In genomic region chr11:35360059-35360530, GRCh38 we compare ENCODE assay signal across 30 cellular contexts. TPM values are rescaled to one million over a fixed set of nuclear protein-coding genes. Genes with fewer than 3 reads are reported as not detected.
DNase-seq lines count a peak whose midpoint lies in the region; ATAC-seq and TF ChIP-seq lines count a peak whose summit lies in the region.
"Had no signal": no experiment of that assay in that cellular context is flagged by ENCODE, and none has a peak within 500 bp of the region (broad histone marks: within the 10 kb centered on the region; RNA-seq: fewer than 3 reads in every experiment).

No MANE protein-coding gene starts in this region.

- peak overlapping the region; percentile 83 to 91 for H3K27ac ChIP-seq in liver (ENCODE audit: low read depth in 1 of 2, low read length in 2 of 2)
- H3K27ac ChIP-seq in substantia nigra (ENCODE audit: low read depth, low read length, poor library complexity, severe bottlenecking): peak overlapping the region; percentile 19
- H3K27ac ChIP-seq: BLaER1, brain microvascular endothelial cell, foreskin keratinocyte, GM23248, hepatocyte, left lung, testis had no signal

- no peaks in the 10 kb centered on the region for H3K27me3 ChIP-seq in adipocyte (replicated peaks; ENCODE audit: control insufficient read depth, insufficient read depth, low read length)
- no peaks in the 10 kb centered on the region for H3K27me3 ChIP-seq in liver (ENCODE audit: control insufficient read depth in 4 of 4, insufficient read depth in 4 of 4, low read length in 3 of 4)
- H3K27me3 ChIP-seq: BLaER1, brain microvascular endothelial cell, foreskin keratinocyte, hepatocyte, left lung, testis had no signal

- DNase-seq in adipocyte (ENCODE audit: low read depth) (no peak), substantia nigra (lab: John Stamatoyannopoulos, UW) (no peak), hippocampal formation (lab: John Stamatoyannopoulos, UW) (no peak)
- no peak for DNase-seq in activated naive CD8-positive, alpha-beta T cell treated with anti-CD3 and anti-CD28 coated beads for 36 hours
- DNase-seq: activated CD8-positive, alpha-beta memory T cell treated with anti-CD3 and anti-CD28 coated beads for 24 hours; activated effector memory CD4-positive, alpha-beta T cell treated with Interleukin-2 at 50 U/mL for 16 hours; brain microvascular endothelial cell; effector memory CD8-positive, alpha-beta T cell; erythroblast; foreskin keratinocyte; GM23248; HFFc6; immature natural killer cell; left lung; naive B cell; NCI-H1436; NCI-H2081 treated with DMSO at 0.1 percent for 48 hours; NCI-H774; retina; stimulated activated CD4-positive, alpha-beta T cell treated with anti-CD3 and anti-CD28 coated beads, Interleukin-12 subunit alpha, Interleukin-12 subunit beta, amount 100 ng/mL, for 4 hours; stimulated activated CD4-positive, alpha-beta T cell treated with anti-CD3 and anti-CD28 coated beads, Interleukin-4, amount 100 ng/mL, for 1 hour; T-cell; testis had no signal

- H3K27me3 Mint-ChIP-seq in brain: no peaks in the 10 kb centered on the region
- H3K27me3 Mint-ChIP-seq in activated naive CD8-positive, alpha-beta T cell treated with anti-CD3 and anti-CD28 coated beads for 36 hours: no peaks in the 10 kb centered on the region

- H3K36me3 Mint-ChIP-seq in brain: peaks cover 4% of the 10 kb centered on the region
- no peaks in the 10 kb centered on the region for H3K36me3 Mint-ChIP-seq in activated naive CD8-positive, alpha-beta T cell treated with anti-CD3 and anti-CD28 coated beads for 36 hours
- H3K36me3 Mint-ChIP-seq: immature natural killer cell; naive B cell; stimulated activated effector memory CD8-positive, alpha-beta T cell treated with anti-CD3 and anti-CD28 coated beads, Interleukin-12 subunit alpha, Interleukin-12 subunit beta, amount 100 ng/mL, for 72 hours; T-cell had no signal

- WGBS in liver: 28% methylated on average over 6 of the region's 6 CpGs

- H3K9me3 ChIP-seq in adipocyte (ENCODE audit: control insufficient read depth, low read length) (no peaks in the 10 kb centered on the region), liver (ENCODE audit: control insufficient read depth in 4 of 4, low read length in 3 of 4) (no peaks in the 10 kb centered on the region)
- H3K9me3 ChIP-seq: BLaER1, left lung, testis had no signal

- H3K27ac Mint-ChIP-seq in brain: peak overlapping the region; percentile 46 to 92 (median 56)
- no peak overlapping the region for H3K27ac Mint-ChIP-seq in activated naive CD8-positive, alpha-beta T cell treated with anti-CD3 and anti-CD28 coated beads for 36 hours
- H3K27ac Mint-ChIP-seq: effector memory CD8-positive, alpha-beta T cell; HFFc6; stimulated activated effector memory CD8-positive, alpha-beta T cell treated with anti-CD3 and anti-CD28 coated beads, Interleukin-12 subunit alpha, Interleukin-12 subunit beta, amount 100 ng/mL, for 72 hours; T-cell had no signal

- TF ChIP-seq RAD21 in liver (IDR thresholded peaks at IDR 0.05): peak; percentile 30 to 46

- H3K4me1 ChIP-seq in adipocyte (ENCODE audit: control insufficient read depth, insufficient read depth, low read length) (peaks cover 58% of the 10 kb centered on the region), liver (ENCODE audit: control insufficient read depth in 4 of 4, insufficient read depth in 4 of 4, low read length in 3 of 4) (peaks cover 2 to 24% (median 22%) of the 10 kb centered on the region in 4 donors)
- H3K4me1 ChIP-seq: BLaER1, foreskin keratinocyte had no signal

- TF ChIP-seq CTCF in brain (conservative IDR thresholded peaks at IDR 0.05): no peak
- no peak for TF ChIP-seq CTCF in liver (IDR thresholded peaks at IDR 0.05; ENCODE audit: low read depth, low read length, missing input control)

- H3K4me3 ChIP-seq in adipocyte (ENCODE audit: low read length): no peak overlapping the region
- H3K4me3 ChIP-seq in liver (ENCODE audit: low read depth in 1 of 3, low read length in 3 of 3): peak overlapping the region in 2 of 3 donors; percentile 46 to 58
- H3K4me3 ChIP-seq: BLaER1, GM23248, hepatocyte, left lung, testis had no signal

- H3K36me3 ChIP-seq in adipocyte (ENCODE audit: control insufficient read depth, insufficient read depth, low read length, severe bottlenecking) (no peaks in the 10 kb centered on the region), liver (ENCODE audit: control insufficient read depth in 4 of 4, insufficient read depth in 3 of 4, low read depth in 1 of 4, low read length in 3 of 4) (no peaks in the 10 kb centered on the region)
- H3K36me3 ChIP-seq: BLaER1, brain microvascular endothelial cell, left lung had no signal

- peaks cover 48% of the 10 kb centered on the region for H3K4me1 Mint-ChIP-seq in brain
- H3K4me1 Mint-ChIP-seq in activated naive CD8-positive, alpha-beta T cell treated with anti-CD3 and anti-CD28 coated beads for 36 hours: peaks cover 5% of the 10 kb centered on the region
- H3K4me1 Mint-ChIP-seq: immature natural killer cell, naive B cell had no signal

- H3K9me3 Mint-ChIP-seq in brain: peaks cover 0 to 2% (median 0%) of the 10 kb centered on the region in 5 experiments
- H3K9me3 Mint-ChIP-seq in activated naive CD8-positive, alpha-beta T cell treated with anti-CD3 and anti-CD28 coated beads for 36 hours: no peaks in the 10 kb centered on the region
- H3K9me3 Mint-ChIP-seq: effector memory CD8-positive, alpha-beta T cell; HFFc6; immature natural killer cell; naive B cell; stimulated activated effector memory CD8-positive, alpha-beta T cell treated with anti-CD3 and anti-CD28 coated beads, Interleukin-12 subunit alpha, Interleukin-12 subunit beta, amount 100 ng/mL, for 72 hours; T-cell had no signal

- ATAC-seq in GM18907 (IDR thresholded peaks at IDR 0.05; ENCODE audit: unreplicated experiment): no peak
- ATAC-seq: activated CD4-positive, CD25-positive, alpha-beta regulatory T cell treated with anti-CD3 and anti-CD28 coated beads, Interleukin-2, amount 50 U/mL, for 24 hours; effector memory CD8-positive, alpha-beta T cell; foreskin keratinocyte; left lung; stimulated activated effector memory CD8-positive, alpha-beta T cell treated with anti-CD3 and anti-CD28 coated beads, Interleukin-12 subunit alpha, Interleukin-12 subunit beta, amount 100 ng/mL, for 72 hours; T-cell had no signal

- H3K4me3 Mint-ChIP-seq in brain: peak overlapping the region in 1 of 5 experiments; percentile 15
- no peak overlapping the region for H3K4me3 Mint-ChIP-seq in activated naive CD8-positive, alpha-beta T cell treated with anti-CD3 and anti-CD28 coated beads for 36 hours
- H3K4me3 Mint-ChIP-seq: effector memory CD8-positive, alpha-beta T cell; HFFc6; immature natural killer cell; stimulated activated effector memory CD8-positive, alpha-beta T cell treated with anti-CD3 and anti-CD28 coated beads, Interleukin-12 subunit alpha, Interleukin-12 subunit beta, amount 100 ng/mL, for 72 hours; T-cell had no signal

- H3K9ac ChIP-seq in adipocyte (ENCODE audit: low read length): peak overlapping the region; percentile 57
- peak overlapping the region in 1 of 2 donors; percentile 81 for H3K9ac ChIP-seq in liver (ENCODE audit: low read depth in 1 of 2, low read length in 2 of 2)
- H3K9ac ChIP-seq: BLaER1, GM23248 had no signal

TF ChIP-seq in liver, 16 proteins besides CTCF, POLR2A, EP300 and RAD21 (continues in another document):
- TF ChIP-seq TAF1 (conservative IDR thresholded peaks at IDR 0.05): no peak
- peak; percentile 65 for TF ChIP-seq ZBTB33 (IDR thresholded peaks at IDR 0.05)
- TF ChIP-seq SP1 (IDR thresholded peaks at IDR 0.05): peak; percentile 91
- peak; percentile 78 for TF ChIP-seq HNF4G (IDR thresholded peaks at IDR 0.05)
- TF ChIP-seq RXRA (IDR thresholded peaks at IDR 0.05): peak; percentile 91 to 96
- peak in 1 of 2 donors; percentile 71 for TF ChIP-seq EGR1 (IDR thresholded peaks at IDR 0.05; ENCODE audit: low read depth in 2 of 2)
- TF ChIP-seq FOXA2 (IDR thresholded peaks at IDR 0.05): peak; percentile 81
- peak; percentile 72 for TF ChIP-seq ATF3 (IDR thresholded peaks at IDR 0.05)
- TF ChIP-seq GABPA (IDR thresholded peaks at IDR 0.05 in 1 of 2, conservative IDR thresholded peaks at IDR 0.05 in 1 of 2): no peak
- TF ChIP-seq HNF4A (conservative IDR thresholded peaks at IDR 0.05): peak; percentile 98
- TF ChIP-seq YY1 (IDR thresholded peaks at IDR 0.05): peak; percentile 85
- TF ChIP-seq NR2F2 (IDR thresholded peaks at IDR 0.05): peak; percentile 78
- TF ChIP-seq JUND (IDR thresholded peaks at IDR 0.05): peak; percentile 75 to 87
- TF ChIP-seq MAX (IDR thresholded peaks at IDR 0.05): peak; percentile 76

RNA-seq across cellular contexts. Expression of gene SLC1A2, which starts 59.3 kb away (rescaled TPM):
- polyA plus RNA-seq in brain (ENCODE audit: insufficient read depth, low read depth, low replicate concordance): 108 TPM
- 10 to 100 TPM in 1 of 2 donors, 1 to 10 TPM in 1; 6.4 to 15.7 TPM for total RNA-seq in liver
- polyA plus RNA-seq in liver: 10 to 100 TPM; 11.3 to 19.5 TPM
- total RNA-seq in activated naive CD8-positive, alpha-beta T cell treated with anti-CD3 and anti-CD28 coated beads for 36 hours: under 1 TPM in 1 of 2 experiments, not detected in 1; 0.08 TPM
- total RNA-seq: foreskin keratinocyte had no signal
- polyA plus RNA-seq: foreskin keratinocyte had no signal

Comparison
In these comparisons a context has a peak if more than half of its experiments do, and no peak if none do; other contexts are left out.
1. RNA of gene SLC1A2, which starts 59.3 kb away (total RNA-seq): 6.4 to 15.7 TPM in liver; 0.08 TPM in activated naive CD8-positive, alpha-beta T cell treated with anti-CD3 and anti-CD28 coated beads for 36 hours; every median in the first group is over 4 times any median in the second.